36 cellular contexts compared by ENCODE assay signal in the genomic region with DNA sequence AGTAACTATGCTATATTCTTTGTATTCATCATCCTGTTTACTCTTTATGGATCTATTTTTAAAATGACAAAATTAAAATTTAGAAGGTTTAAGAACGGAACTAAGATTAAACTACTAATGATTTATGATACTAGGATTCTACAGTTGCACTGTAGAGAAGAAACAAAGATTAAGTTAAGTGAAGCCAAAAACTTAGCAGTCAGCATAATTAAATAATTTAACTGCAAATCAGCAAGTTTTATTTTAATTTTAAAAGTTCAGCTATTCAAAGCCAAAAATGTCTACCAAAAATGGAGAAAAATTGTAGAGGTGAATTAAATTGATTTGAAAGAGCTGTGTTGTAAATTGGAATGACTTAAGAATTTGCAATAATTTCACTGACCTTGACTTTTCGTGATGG. TPM values are rescaled to one million over a fixed set of nuclear protein-coding genes. Genes with fewer than 3 reads are reported as not detected.
"Had no signal": no experiment of that assay in that cellular context is flagged by ENCODE, and none has a peak within 500 bp of the region (broad histone marks: within the 10 kb centered on the region; RNA-seq: fewer than 3 reads in every experiment).

No MANE protein-coding gene starts in this region.

- H3K27me3 ChIP-seq: adrenal gland, body of pancreas, brain microvascular endothelial cell, breast epithelium had no signal

- DNase-seq: activated B cell treated with CpG ODN at 0.5 μM for 24 hours; activated CD4-positive, alpha-beta memory T cell treated with anti-CD3 and anti-CD28 coated beads for 36 hours; activated CD4-positive, alpha-beta T cell treated with anti-CD3 and anti-CD28 coated beads for 4 hours; activated CD4-positive, alpha-beta T cell treated with anti-CD3 and anti-CD28 coated beads, Interleukin-2, amount 10 ng/mL, durations not matched to agents 24 days and 14 days; activated CD4-positive, alpha-beta T cell treated with anti-CD3 and anti-CD28 coated beads, Interleukin-2, amount 50 U/mL, for 1 hour; activated CD4-positive, alpha-beta T cell treated with anti-CD3 and anti-CD28 coated beads, Interleukin-2, amount 50 U/mL, for 4 hours; activated CD4-positive, CD25-positive, alpha-beta regulatory T cell treated with anti-CD3 and anti-CD28 coated beads, Interleukin-2, amount 50 U/mL, for 72 hours; activated CD8-positive, alpha-beta memory T cell treated with anti-CD3 and anti-CD28 coated beads, Interleukin-2, amount 50 U/mL, for 4 hours; activated CD8-positive, alpha-beta T cell treated with anti-CD3 and anti-CD28 coated beads for 36 hours; activated effector memory CD4-positive, alpha-beta T cell treated with anti-CD3 and anti-CD28 coated beads, Interleukin-2, amount 50 U/mL, for 16 hours; activated gamma-delta T cell treated with Interleukin-2 at 50 U/mL for 16 hours; activated naive CD4-positive, alpha-beta T cell; activated naive CD4-positive, alpha-beta T cell treated with anti-CD3 and anti-CD28 coated beads for 36 hours; activated naive CD4-positive, alpha-beta T cell treated with anti-CD3 and anti-CD28 coated beads, Interleukin-2, amount 50 U/mL, for 16 hours; activated naive CD8-positive, alpha-beta T cell treated with anti-CD3 and anti-CD28 coated beads for 36 hours; activated T-cell treated with anti-CD3 and anti-CD28 coated beads for 4 hours; activated T-cell treated with anti-CD3 and anti-CD28 coated beads, Interleukin-2, amount 50 U/mL, for 1 hour; activated T-cell treated with anti-CD3 and anti-CD28 coated beads, Interleukin-2, amount 50 U/mL, for 4 hours; activated T-cell treated with anti-CD3 and anti-CD28 coated beads, Interleukin-2, amount 50 U/mL, for 72 hours; adrenal gland; amniotic stem cell; aorta; body of pancreas; brain microvascular endothelial cell; central memory CD4-positive, alpha-beta T cell; T-helper 2 cell; T-helper 9 cell had no signal

- H3K27ac ChIP-seq: adrenal gland, body of pancreas, brain microvascular endothelial cell, breast epithelium, VCaP had no signal

- H3K36me3 ChIP-seq: adrenal gland, brain microvascular endothelial cell, breast epithelium had no signal

- H3K4me3 ChIP-seq: adrenal gland, body of pancreas, breast epithelium had no signal

- H3K9me3 ChIP-seq: adrenal gland had no signal

- H3K4me1 ChIP-seq: adrenal gland, body of pancreas, breast epithelium had no signal

- FAIRE-seq: astrocyte, TTC549 had no signal

- ATAC-seq: activated CD8-positive, alpha-beta T cell treated with anti-CD3 and anti-CD28 coated beads for 36 hours; activated naive CD4-positive, alpha-beta T cell treated with anti-CD3 and anti-CD28 coated beads, Interleukin-2, amount 50 U/mL, for 72 hours; activated T-cell treated with anti-CD3 and anti-CD28 coated beads, Interleukin-2, amount 50 U/mL, for 4 hours; activated T-cell treated with anti-CD3 and anti-CD28 coated beads, Interleukin-2, amount 50 U/mL, for 72 hours; activated T-helper 17 cell treated with anti-CD3 and anti-CD28 coated beads, Interleukin-2, amount 50 U/mL, for 72 hours; body of pancreas had no signal

RNA-seq across cellular contexts. Expression of a gene that starts 30.8 kb away (rescaled TPM):
- total RNA-seq: activated B cell treated with CpG ODN at 0.5 μM for 24 hours; activated CD4-positive, alpha-beta memory T cell treated with anti-CD3 and anti-CD28 coated beads for 36 hours; activated CD4-positive, alpha-beta T cell treated with anti-CD3 and anti-CD28 coated beads, Interleukin-2, amount 10 ng/mL, durations not matched to agents 24 days and 14 days; activated CD8-positive, alpha-beta memory T cell treated with anti-CD3 and anti-CD28 coated beads for 36 hours; activated CD8-positive, alpha-beta T cell treated with anti-CD3 and anti-CD28 coated beads for 36 hours; activated naive CD4-positive, alpha-beta T cell treated with anti-CD3 and anti-CD28 coated beads for 36 hours; activated naive CD4-positive, alpha-beta T cell treated with anti-CD3 and anti-CD28 coated beads, Interleukin-2, amount 50 U/mL, for 72 hours; activated naive CD8-positive, alpha-beta T cell treated with anti-CD3 and anti-CD28 coated beads for 36 hours; activated T-cell treated with anti-CD3 and anti-CD28 coated beads, Interleukin-2, amount 50 U/mL, for 4 hours; activated T-cell treated with anti-CD3 and anti-CD28 coated beads, Interleukin-2, amount 50 U/mL, for 72 hours; activated T-helper 1 cell treated with anti-CD3 and anti-CD28 coated beads, Interleukin-12 subunit alpha, Interleukin-12 subunit beta, Interleukin-2, Interleukin-4 antibody, amounts not matched to agents 30 ng/mL and 10 ng/mL and 1 ng/mL, durations not matched to agents 14 hours and 24 hours and 36 hours; activated T-helper 17 cell treated with anti-CD3 and anti-CD28 coated beads, Interleukin-2, amount 50 U/mL, for 72 hours; adrenal gland; aorta; astrocyte; body of pancreas; breast epithelium; cardiac septum had no signal
- polyA plus RNA-seq: aorta had no signal
